In the genomic region with DNA sequence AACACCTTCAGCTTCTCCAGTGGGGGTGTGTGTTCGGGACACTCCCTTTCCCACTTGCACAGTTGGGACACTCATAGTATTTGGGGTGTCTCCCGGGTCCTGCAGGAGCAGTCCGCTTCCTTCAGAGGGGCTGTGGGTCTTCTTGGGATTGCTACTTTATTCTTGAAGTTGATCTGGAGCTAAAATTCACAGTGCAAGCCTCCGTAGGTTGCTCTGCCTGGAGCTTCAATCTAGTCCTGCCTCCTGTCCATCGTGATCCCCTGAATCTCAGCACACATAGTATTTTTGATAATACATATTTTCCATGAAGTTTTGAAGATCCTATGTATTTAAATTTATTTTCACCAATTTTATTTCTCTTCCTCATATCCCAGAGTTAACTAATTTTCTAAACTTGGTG, we compare ENCODE assay signal across 1 cellular context.
TF ChIP-seq lines count a peak whose summit lies in the region.

No MANE protein-coding gene starts in this region.

TF ChIP-seq in GM23338, 12 proteins besides CTCF, POLR2A, EP300 and RAD21 (continued from another document):
- TF ChIP-seq ZNF331 (CRISPR knock-in tag; IDR thresholded peaks at IDR 0.05; ENCODE audit: low read depth) = no peak
